Comparison of ENCODE assay signal across 10 cellular contexts in the genomic region with DNA sequence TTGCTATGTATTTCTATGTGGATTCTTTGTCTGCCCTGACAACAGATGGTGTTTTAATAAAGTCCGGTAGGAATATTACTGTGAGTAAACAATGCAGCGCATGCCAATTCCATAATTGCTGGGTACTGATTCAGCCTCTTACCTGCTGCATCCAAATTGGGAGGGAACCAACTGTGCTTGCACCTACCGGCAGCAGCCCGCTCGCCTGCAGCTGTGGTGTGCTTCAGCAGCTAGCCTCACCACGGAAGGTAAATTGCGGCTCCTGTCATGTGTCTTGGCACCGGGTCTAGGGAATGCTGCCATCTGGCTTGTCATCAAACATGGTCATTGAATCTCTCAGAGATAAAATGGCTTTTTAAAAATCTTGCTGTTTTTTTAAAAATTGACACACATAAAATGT.
DNase-seq lines count a peak whose midpoint lies in the region; ATAC-seq and TF ChIP-seq lines count a peak whose summit lies in the region.
"Had no signal": no experiment of that assay in that cellular context is flagged by ENCODE, and none has a peak within 500 bp of the region (broad histone marks: within the 10 kb centered on the region; RNA-seq: fewer than 3 reads in every experiment).

No MANE protein-coding gene starts in this region.

- peaks cover 0 to under 1% (median under 1%) of the 10 kb centered on the region in 4 donors for H3K9me3 ChIP-seq in upper lobe of left lung

- TF ChIP-seq EP300 in upper lobe of left lung (IDR thresholded peaks at IDR 0.05), result no peak

- TF ChIP-seq CTCF in epithelial cell of esophagus (IDR thresholded peaks at IDR 0.05; ENCODE audit: insufficient read depth, low read depth, low read length, missing control alignments) (no peak), upper lobe of left lung (IDR thresholded peaks at IDR 0.05) (no peak), GM10248 (IDR thresholded peaks at IDR 0.05; ENCODE audit: control extremely low read depth, extremely low read depth, low read depth, missing control alignments) (no peak)

- H3K4me3 ChIP-seq in epithelial cell of esophagus (ENCODE audit: low read length), result no peak overlapping the region
- H3K4me3 ChIP-seq in upper lobe of left lung, result peak overlapping the region in 2 of 4 donors; percentile 3 to 13
- H3K4me3 ChIP-seq: cardiac muscle cell had no signal

- POLR2A ChIA-PET in GM10248 (lab: Yijun Ruan, JAX), result no interaction called here

- H3K27me3 ChIP-seq in upper lobe of left lung, result no peaks in the 10 kb centered on the region
- H3K27me3 ChIP-seq: cardiac muscle cell had no signal

- CTCF ChIA-PET in GM10248 (lab: Yijun Ruan, JAX), result no interaction called here

- no peak for TF ChIP-seq POLR2A in upper lobe of left lung (IDR thresholded peaks at IDR 0.05)

- peaks cover 0 to 14% (median 0%) of the 10 kb centered on the region in 4 donors for H3K4me1 ChIP-seq in upper lobe of left lung

- ATAC-seq in upper lobe of left lung (ENCODE audit: low FRiP score in 2 of 2) (peak in 1 of 2 donors; percentile 41), GM18861 (IDR thresholded peaks at IDR 0.05; ENCODE audit: unreplicated experiment) (no peak)

- H3K27ac ChIP-seq in upper lobe of left lung, result no peak overlapping the region
- H3K27ac ChIP-seq: cardiac muscle cell had no signal

- peak; percentile 71 for DNase-seq in NCI-H345 (lab: John Stamatoyannopoulos, UW)
- no peak for DNase-seq in NCI-H345 treated with DMSO at 0.1 percent for 48 hours (lab: John Stamatoyannopoulos, UW; ENCODE audit: unreplicated experiment)
- peak; percentile 85 for DNase-seq in NCI-H774 (lab: John Stamatoyannopoulos, UW)
- peak; percentile 62 for DNase-seq in epithelial cell of esophagus (ENCODE audit: low read depth)
- DNase-seq in upper lobe of left lung, result peak; percentile 40 to 48
- no peak for DNase-seq in activated gamma-delta T cell treated with Interleukin-2 at 50 U/mL for 16 hours
- DNase-seq in GM10248 (ENCODE audit: extremely low spot score), result no peak
- DNase-seq: activated CD4-positive, alpha-beta memory T cell treated with anti-CD3 and anti-CD28 coated beads, Interleukin-2, amount 10 ng/mL, durations not matched to agents 7 days and 5 days had no signal

- no peaks in the 10 kb centered on the region for H3K36me3 ChIP-seq in upper lobe of left lung
- H3K36me3 ChIP-seq: cardiac muscle cell had no signal

- WGBS in upper lobe of left lung, 2 donors, result 45 to 49% methylated on average over 8 of the region's 8 CpGs

Comparison
In these comparisons a context has a peak if more than half of its experiments do, and no peak if none do; other contexts are left out.
1. DNase-seq: peak in NCI-H345 (single experiment), NCI-H774 (single experiment), epithelial cell of esophagus (single experiment) and upper lobe of left lung (2 of 2); none in NCI-H345 treated with DMSO at 0.1 percent for 48 hours (single experiment), activated gamma-delta T cell treated with Interleukin-2 at 50 U/mL for 16 hours (single experiment) and GM10248 (single experiment).